19 cellular contexts compared by ENCODE assay signal in genomic region chr4:137775701-137776100, GRCh38.
DNase-seq lines count a peak whose midpoint lies in the region; ATAC-seq and TF ChIP-seq lines count a peak whose summit lies in the region.
"Had no signal": no experiment of that assay in that cellular context is flagged by ENCODE, and none has a peak within 500 bp of the region (broad histone marks: within the 10 kb centered on the region; RNA-seq: fewer than 3 reads in every experiment).

No MANE protein-coding gene starts in this region.

- no peak overlapping the region for H3K4me3 ChIP-seq in ACC112 (ENCODE audit: low read depth, low read length)
- H3K4me3 ChIP-seq: A549, GM23248 had no signal

- H3K27me3 Mint-ChIP-seq in nephron progenitor cell (ENCODE audit: low read depth, poor library complexity) (no peaks in the 10 kb centered on the region), CD14-positive monocyte (ENCODE audit: low read depth in 3 of 3) (no peaks in the 10 kb centered on the region)
- H3K27me3 Mint-ChIP-seq in activated naive CD4-positive, alpha-beta T cell treated with anti-CD3 and anti-CD28 coated beads, Interleukin-2, amount 10 ng/mL, durations not matched to agents 7 days and 5 days, result no peaks in the 10 kb centered on the region
- H3K27me3 Mint-ChIP-seq: CD4-positive, CD25-positive, alpha-beta regulatory T cell had no signal

- H3K36me3 ChIP-seq in ACC112 (ENCODE audit: insufficient read depth, low read length), result no peaks in the 10 kb centered on the region

- intact Hi-C loops in CD14-positive monocyte (cut with micrococcal nuclease), result no loop called here

- H3K4me1 ChIP-seq in ACC112 (ENCODE audit: control insufficient read depth, insufficient read depth, low read length, unreplicated experiment), result no peaks in the 10 kb centered on the region
- H3K4me1 ChIP-seq: A549 had no signal

- H3K27me3 ChIP-seq in ACC112 (ENCODE audit: insufficient read depth, low read length), result no peaks in the 10 kb centered on the region

- H3K79me2 ChIP-seq in ACC112 (ENCODE audit: control insufficient read depth, insufficient read depth, low read length, unreplicated experiment), result no peaks in the 10 kb centered on the region

- TF ChIP-seq CTCF in nephron progenitor cell (IDR thresholded peaks at IDR 0.05), result no peak
- no peak for TF ChIP-seq CTCF in CD14-positive monocyte (IDR thresholded peaks at IDR 0.05)

- H3K4me1 Mint-ChIP-seq in nephron progenitor cell, result peaks cover 11% of the 10 kb centered on the region
- no peaks in the 10 kb centered on the region for H3K4me1 Mint-ChIP-seq in CD14-positive monocyte
- H3K4me1 Mint-ChIP-seq in activated naive CD4-positive, alpha-beta T cell treated with anti-CD3 and anti-CD28 coated beads, Interleukin-2, amount 10 ng/mL, durations not matched to agents 7 days and 5 days, result no peaks in the 10 kb centered on the region
- H3K4me1 Mint-ChIP-seq: CD4-positive, CD25-positive, alpha-beta regulatory T cell had no signal

- peak overlapping the region; percentile 39 for H2AFZ ChIP-seq in ACC112 (ENCODE audit: low read length, unreplicated experiment)
- H2AFZ ChIP-seq: GM23248 had no signal

- DNase-seq in EH (ENCODE audit: low read depth), result peak; percentile 27
- peak; percentile 5 for DNase-seq in fibroblast of gingiva (ENCODE audit: low read depth)
- no peak for DNase-seq in nephron progenitor cell
- no peak for DNase-seq in CD14-positive monocyte (ENCODE audit: low spot score)
- DNase-seq in effector CD8-positive, alpha-beta T cell (lab: John Stamatoyannopoulos, UW), result no peak
- no peak for DNase-seq in activated naive CD4-positive, alpha-beta T cell treated with anti-CD3 and anti-CD28 coated beads, Interleukin-2, amount 10 ng/mL, durations not matched to agents 7 days and 5 days
- DNase-seq: 8988T; C1 segment of cervical spinal cord; CD4-positive, CD25-positive, alpha-beta regulatory T cell; CD8-positive, alpha-beta T cell; DMS 273 treated with DMSO at 0.1 percent for 48 hours; DMS79; GF-D8; GM23248; H7; HCEC 1CT had no signal

- CTCF ChIA-PET in activated naive CD4-positive, alpha-beta T cell treated with anti-CD3 and anti-CD28 coated beads, Interleukin-2, amount 10 ng/mL, durations not matched to agents 7 days and 5 days (lab: Charles Lee), result no interaction called here

- no peak for ATAC-seq in HG03469 (IDR thresholded peaks at IDR 0.05; ENCODE audit: unreplicated experiment)
- ATAC-seq: A549; CD8-positive, alpha-beta T cell had no signal

- peak overlapping the region; percentile 16 for H3K27ac Mint-ChIP-seq in nephron progenitor cell
- no peak overlapping the region for H3K27ac Mint-ChIP-seq in CD14-positive monocyte
- H3K27ac Mint-ChIP-seq in activated naive CD4-positive, alpha-beta T cell treated with anti-CD3 and anti-CD28 coated beads, Interleukin-2, amount 10 ng/mL, durations not matched to agents 7 days and 5 days, result no peak overlapping the region
- H3K27ac Mint-ChIP-seq: CD4-positive, CD25-positive, alpha-beta regulatory T cell; CD8-positive, alpha-beta T cell had no signal

- H3K4me3 Mint-ChIP-seq in nephron progenitor cell (no peak overlapping the region), CD14-positive monocyte (no peak overlapping the region)
- H3K4me3 Mint-ChIP-seq in activated naive CD4-positive, alpha-beta T cell treated with anti-CD3 and anti-CD28 coated beads, Interleukin-2, amount 10 ng/mL, durations not matched to agents 7 days and 5 days, result no peak overlapping the region
- H3K4me3 Mint-ChIP-seq: CD4-positive, CD25-positive, alpha-beta regulatory T cell; CD8-positive, alpha-beta T cell had no signal

- H3K9me3 Mint-ChIP-seq in nephron progenitor cell, result no peaks in the 10 kb centered on the region
- H3K9me3 Mint-ChIP-seq in CD14-positive monocyte, result peaks cover 0 to 5% (median 1%) of the 10 kb centered on the region in 7 donors
- no peaks in the 10 kb centered on the region for H3K9me3 Mint-ChIP-seq in activated naive CD4-positive, alpha-beta T cell treated with anti-CD3 and anti-CD28 coated beads, Interleukin-2, amount 10 ng/mL, durations not matched to agents 7 days and 5 days
- H3K9me3 Mint-ChIP-seq: CD8-positive, alpha-beta T cell had no signal

- H3K36me3 Mint-ChIP-seq in nephron progenitor cell (ENCODE audit: low read depth) (no peaks in the 10 kb centered on the region), CD14-positive monocyte (no peaks in the 10 kb centered on the region)
- no peaks in the 10 kb centered on the region for H3K36me3 Mint-ChIP-seq in activated naive CD4-positive, alpha-beta T cell treated with anti-CD3 and anti-CD28 coated beads, Interleukin-2, amount 10 ng/mL, durations not matched to agents 7 days and 5 days
- H3K36me3 Mint-ChIP-seq: CD4-positive, CD25-positive, alpha-beta regulatory T cell; CD8-positive, alpha-beta T cell had no signal

- H3K27ac ChIP-seq in ACC112 (ENCODE audit: low read depth, low read length), result no peak overlapping the region
- H3K27ac ChIP-seq: A549, GM23248 had no signal

Comparison
In these comparisons a context has a peak if more than half of its experiments do, and no peak if none do; other contexts are left out.
1. DNase-seq: peak in EH (single experiment) and fibroblast of gingiva (single experiment); none in nephron progenitor cell (single experiment), CD14-positive monocyte (single experiment), effector CD8-positive, alpha-beta T cell (single experiment) and activated naive CD4-positive, alpha-beta T cell treated with anti-CD3 and anti-CD28 coated beads, Interleukin-2, amount 10 ng/mL, durations not matched to agents 7 days and 5 days (single experiment).